In genomic region chr16:69523571-69523970, GRCh38 we compare ENCODE assay signal across 14 cellular contexts. TPM values are rescaled to one million over a fixed set of nuclear protein-coding genes. Genes with fewer than 3 reads are reported as not detected.
DNase-seq lines count a peak whose midpoint lies in the region; ATAC-seq and TF ChIP-seq lines count a peak whose summit lies in the region.
"Had no signal": no experiment of that assay in that cellular context is flagged by ENCODE, and none has a peak within 500 bp of the region (broad histone marks: within the 10 kb centered on the region; RNA-seq: fewer than 3 reads in every experiment).

No MANE protein-coding gene starts in this region.

- H3K27me3 ChIP-seq in Karpas-422 (ENCODE audit: low read length): no peaks in the 10 kb centered on the region
- H3K27me3 ChIP-seq in mucosa of rectum (ENCODE audit: control insufficient read depth in 2 of 2, insufficient read depth in 2 of 2, low read length in 2 of 2): no peaks in the 10 kb centered on the region
- H3K27me3 ChIP-seq in transverse colon: no peaks in the 10 kb centered on the region

- no peaks in the 10 kb centered on the region for H3K36me3 Mint-ChIP-seq in chondrocyte (ENCODE audit: low read depth)
- H3K36me3 Mint-ChIP-seq: CD8-positive, alpha-beta T cell had no signal

- no peaks in the 10 kb centered on the region for H3K27me3 Mint-ChIP-seq in chondrocyte (ENCODE audit: low read depth)
- H3K27me3 Mint-ChIP-seq: IgD-negative memory B cell had no signal

- peaks cover 4% of the 10 kb centered on the region for H3K9me3 Mint-ChIP-seq in chondrocyte (ENCODE audit: low read depth)
- H3K9me3 Mint-ChIP-seq: CD8-positive, alpha-beta T cell had no signal

- H3K4me1 ChIP-seq in Karpas-422 (ENCODE audit: low read length) (peaks cover 8% of the 10 kb centered on the region), mucosa of rectum (ENCODE audit: control insufficient read depth in 2 of 2, insufficient read depth in 2 of 2, low read length in 2 of 2) (peaks cover 10 to 12% of the 10 kb centered on the region in 2 donors), transverse colon (peaks cover 4 to 11% (median 10%) of the 10 kb centered on the region in 4 donors)

- 44 to 64% methylated on average over 3 to 11 of the region's 11 CpGs for WGBS in transverse colon (ENCODE audit: low coverage in 1 of 2), 2 donors

- no peak for TF ChIP-seq POLR2A in transverse colon (IDR thresholded peaks at IDR 0.05)

- H3K4me3 Mint-ChIP-seq in chondrocyte (ENCODE audit: unreplicated experiment): no peak overlapping the region
- H3K4me3 Mint-ChIP-seq: CD8-positive, alpha-beta T cell; IgD-negative memory B cell had no signal

- H2AFZ ChIP-seq in Karpas-422 (ENCODE audit: low read length): peak overlapping the region; percentile 67
- H2AFZ ChIP-seq: PC-9 had no signal

- H3K4me3 ChIP-seq in Karpas-422 (ENCODE audit: low read length): no peak overlapping the region
- peak overlapping the region in 1 of 2 donors; percentile 44 for H3K4me3 ChIP-seq in mucosa of rectum (ENCODE audit: low read length in 2 of 2)
- H3K4me3 ChIP-seq in transverse colon: no peak overlapping the region
- H3K4me3 ChIP-seq: PC-9 had no signal

- no peaks in the 10 kb centered on the region for H3K9me2 ChIP-seq in Karpas-422 (replicated peaks; ENCODE audit: insufficient read depth, low read length)
- H3K9me2 ChIP-seq: SK-N-SH had no signal

- DNase-seq in Karpas-422: no peak
- DNase-seq in SW480 (ENCODE audit: low spot score): peak; percentile 72
- DNase-seq in transverse colon: peak; percentile 84
- no peak for DNase-seq in chondrocyte (ENCODE audit: low spot score)
- no peak for DNase-seq in activated CD4-positive, CD25-positive, alpha-beta regulatory T cell (lab: John Stamatoyannopoulos, UW)
- DNase-seq: CD8-positive, alpha-beta T cell; NCI-H146; NCI-H345; PC-9; SK-N-SH had no signal

- no peak for ATAC-seq in HG03460 (IDR thresholded peaks at IDR 0.05; ENCODE audit: unreplicated experiment)
- ATAC-seq: CD8-positive, alpha-beta T cell; Right ventricle myocardium inferior had no signal

- in situ Hi-C loops in transverse colon (cut with MboI; ENCODE audit: low pct_ligation_motif_present in 1 of 4, low pct_unique_long_range_greater_than_20kb in 1 of 4, low sequenced_read_pairs in 3 of 4): no loop called here

- H3K27ac ChIP-seq in Karpas-422 (ENCODE audit: low read length) (no peak overlapping the region), mucosa of rectum (ENCODE audit: low read depth in 2 of 2, low read length in 2 of 2) (peak overlapping the region; percentile 56 to 58), transverse colon (peak overlapping the region; percentile 23 to 70 (median 58))
- H3K27ac ChIP-seq: PC-9 had no signal

- TF ChIP-seq CTCF in transverse colon (IDR thresholded peaks at IDR 0.05) (no peak), chondrocyte (IDR thresholded peaks at IDR 0.05) (no peak)

- intact Hi-C loops in transverse colon (cut with DNase I; ENCODE audit: low total_unique reads): no loop called here

- H3K4me2 ChIP-seq in Karpas-422 (ENCODE audit: low read depth, low read length, poor library complexity, severe bottlenecking): no peak overlapping the region
- H3K4me2 ChIP-seq: PC-9, SK-N-SH had no signal

- no peak overlapping the region for H3K27ac Mint-ChIP-seq in chondrocyte (ENCODE audit: unreplicated experiment)
- H3K27ac Mint-ChIP-seq: CD8-positive, alpha-beta T cell; IgD-negative memory B cell had no signal

- no peak for TF ChIP-seq EP300 in transverse colon (IDR thresholded peaks at IDR 0.05; ENCODE audit: low read depth)

- H4K20me1 ChIP-seq in Karpas-422 (ENCODE audit: insufficient read depth, low read depth, low read length): no peaks in the 10 kb centered on the region

- H3K9me3 ChIP-seq in Karpas-422 (ENCODE audit: low read length): no peaks in the 10 kb centered on the region; the same call in 1 of the 2 replicates
- H3K9me3 ChIP-seq in mucosa of rectum (ENCODE audit: control insufficient read depth in 2 of 2, low read length in 2 of 2): no peaks in the 10 kb centered on the region
- no peaks in the 10 kb centered on the region for H3K9me3 ChIP-seq in transverse colon
- H3K9me3 ChIP-seq: SK-N-SH had no signal

- H3K79me2 ChIP-seq in Karpas-422 (ENCODE audit: low read length): no peaks in the 10 kb centered on the region

- no peak overlapping the region for H3K9ac ChIP-seq in Karpas-422 (ENCODE audit: low read length)
- H3K9ac ChIP-seq in mucosa of rectum (ENCODE audit: low read depth in 1 of 2, low read length in 2 of 2): peak overlapping the region in 1 of 2 donors; percentile 18
- H3K9ac ChIP-seq: SK-N-SH had no signal

- H3K36me3 ChIP-seq in Karpas-422 (ENCODE audit: insufficient read depth, low read length) (no peaks in the 10 kb centered on the region), mucosa of rectum (ENCODE audit: control insufficient read depth in 2 of 2, insufficient read depth in 2 of 2, low read length in 2 of 2) (no peaks in the 10 kb centered on the region), transverse colon (no peaks in the 10 kb centered on the region)

- H3K4me1 Mint-ChIP-seq in chondrocyte (ENCODE audit: low read depth): peaks cover 36% of the 10 kb centered on the region
- H3K4me1 Mint-ChIP-seq: IgD-negative memory B cell had no signal

RNA-seq across cellular contexts. Expression of gene NFAT5, which starts 42.2 kb away (rescaled TPM):
- 10.1 and 41.6 TPM in 2 replicates for total RNA-seq in Karpas-422 (2014; rRNA removed; shearing (Covaris generic); ENCODE audit: low replicate concordance)
- total RNA-seq in transverse colon (100 to 1,000 TPM in 2 of 4 donors, 10 to 100 TPM in 2; 37.3 to 131 (median 88.8) TPM), chondrocyte (41.0 to 51.3 TPM (median 44.7 TPM) in 3 replicates)

Comparison
In these comparisons a context has a peak if more than half of its experiments do, and no peak if none do; other contexts are left out.
1. DNase-seq: peak in SW480 (single experiment) and transverse colon (single experiment); none in Karpas-422 (single experiment), chondrocyte (single experiment) and activated CD4-positive, CD25-positive, alpha-beta regulatory T cell (0 of 4).